ENCODE assay signal across 16 cellular contexts in genomic region chr4:13633671-13634070, GRCh38. TPM values are rescaled to one million over a fixed set of nuclear protein-coding genes. Genes with fewer than 3 reads are reported as not detected.
DNase-seq lines count a peak whose midpoint lies in the region; TF ChIP-seq lines count a peak whose summit lies in the region.
"Had no signal": no experiment of that assay in that cellular context is flagged by ENCODE, and none has a peak within 500 bp of the region (broad histone marks: within the 10 kb centered on the region; RNA-seq: fewer than 3 reads in every experiment).

No MANE protein-coding gene starts in this region.

- H3K4me3 ChIP-seq in fibroblast of villous mesenchyme (ENCODE audit: low read depth, low read length) = no peak overlapping the region
- H3K4me3 ChIP-seq: BLaER1 treated with 17β-estradiol and CSF1 and Interleukin-3, amounts not matched to agents 10 nM and 100 nM; GM12878; GM23338 had no signal

- DNase-seq in NOMO-1 treated with DMSO at 0.1 percent for 48 hours (lab: John Stamatoyannopoulos, UW; ENCODE audit: unreplicated experiment) = peak; percentile 2
- no peak for DNase-seq in NOMO-1 (lab: John Stamatoyannopoulos, UW; ENCODE audit: unreplicated experiment in 2 of 2)
- peak; percentile 70 for DNase-seq in MV-4-11 (lab: John Stamatoyannopoulos, UW)
- peak; percentile 36 for DNase-seq in fibroblast of villous mesenchyme (ENCODE audit: low read depth)
- no peak for DNase-seq in DMS153 treated with DMSO at 0.1 percent for 48 hours (lab: John Stamatoyannopoulos, UW; ENCODE audit: unreplicated experiment)
- DNase-seq in activated CD4-positive, CD25-positive, alpha-beta regulatory T cell (lab: John Stamatoyannopoulos, UW) = no peak
- DNase-seq in OCI-M1 (lab: John Stamatoyannopoulos, UW) = no peak
- DNase-seq: 8988T; Calu3; CD4-positive, CD25-positive, alpha-beta regulatory T cell; DMS 273 treated with DMSO at 0.1 percent for 48 hours; DMS79; H7 had no signal

- TF ChIP-seq CTCF in fibroblast of villous mesenchyme (IDR thresholded peaks at IDR 0.05; ENCODE audit: insufficient read depth, low read depth, low read length) = no peak

RNA-seq across cellular contexts. Expression of gene BOD1L1, which starts 6.1 kb away (rescaled TPM):
- total RNA-seq in fibroblast of villous mesenchyme = 21.9 and 23.7 TPM in 2 replicates

Comparison
In these comparisons a context has a peak if more than half of its experiments do, and no peak if none do; other contexts are left out.
1. DNase-seq: peak in NOMO-1 treated with DMSO at 0.1 percent for 48 hours (single experiment), MV-4-11 (single experiment) and fibroblast of villous mesenchyme (single experiment); none in NOMO-1 (0 of 2), DMS153 treated with DMSO at 0.1 percent for 48 hours (single experiment), activated CD4-positive, CD25-positive, alpha-beta regulatory T cell (0 of 4) and OCI-M1 (single experiment).